13 cellular contexts compared by ENCODE assay signal in genomic region chr2:174059875-174060226, GRCh38.
DNase-seq lines count a peak whose midpoint lies in the region; ATAC-seq and TF ChIP-seq lines count a peak whose summit lies in the region.
"Had no signal": no experiment of that assay in that cellular context is flagged by ENCODE, and none has a peak within 500 bp of the region (broad histone marks: within the 10 kb centered on the region; RNA-seq: fewer than 3 reads in every experiment).

No MANE protein-coding gene starts in this region.

- peak; percentile 80 for ATAC-seq in esophagus mucosa
- peak; percentile 35 for ATAC-seq in omental fat pad (ENCODE audit: low FRiP score)

- DNase-seq in EL (peak; percentile 73), RPMI7951 (ENCODE audit: low read depth) (peak; percentile 29), omental fat pad (ENCODE audit: low spot score) (no peak), GF-D8 (lab: John Stamatoyannopoulos, UW) (no peak), 8988T (no peak), NCI-H2029 (lab: John Stamatoyannopoulos, UW) (no peak)
- DNase-seq in stimulated activated naive CD4-positive, alpha-beta T cell treated with Interleukin-2 at 50 U/mL for 16 hours (lab: John Stamatoyannopoulos, UW), result no peak
- DNase-seq: activated CD8-positive, alpha-beta memory T cell treated with anti-CD3 and anti-CD28 coated beads for 24 hours; activated gamma-delta T cell; dorsolateral prefrontal cortex; NCI-H1105 treated with DMSO at 0.1 percent for 48 hours; stimulated activated naive CD4-positive, alpha-beta T cell had no signal

- TF ChIP-seq CTCF in omental fat pad (IDR thresholded peaks at IDR 0.05), result no peak

Comparison
In these comparisons a context has a peak if more than half of its experiments do, and no peak if none do; other contexts are left out.
1. DNase-seq: peak in EL (single experiment) and RPMI7951 (single experiment); none in omental fat pad (single experiment), GF-D8 (single experiment), stimulated activated naive CD4-positive, alpha-beta T cell treated with Interleukin-2 at 50 U/mL for 16 hours (single experiment), 8988T (single experiment) and NCI-H2029 (single experiment).